Comparison of ENCODE assay signal across 8 cellular contexts in genomic region chr12:74365178-74365964, GRCh38.
A peak's percentile ranks its signal among the peaks of the same experiment; 100 is the strongest.
DNase-seq lines count a peak whose midpoint lies in the region; ATAC-seq and TF ChIP-seq lines count a peak whose summit lies in the region.

No MANE protein-coding gene starts in this region.

- no peaks in the 10 kb centered on the region for H3K9me3 Mint-ChIP-seq in type B pancreatic cell

- DNase-seq in DMS53 (lab: John Stamatoyannopoulos, UW) (peak; percentile 76), Panc1 (ENCODE audit: low read depth, low spot score) (peak; percentile 7), foreskin fibroblast (peak; percentile 46 to 74), type B pancreatic cell (ENCODE audit: extremely low spot score, unreplicated experiment) (no peak), ascending aorta (ENCODE audit: low spot score in 2 of 2) (no peak)
- DNase-seq in central memory CD4-positive, alpha-beta T cell: no peak

- H3K27ac ChIP-seq in Panc1 (ENCODE audit: low read length) (no peak overlapping the region), ascending aorta (no peak overlapping the region)

- H3K36me3 Mint-ChIP-seq in type B pancreatic cell: no peaks in the 10 kb centered on the region

- BruUV-seq in Panc1 (replicated peaks; lab: Mats Ljungman, UMichigan): no TSS peak

- no peak overlapping the region for H3K27ac Mint-ChIP-seq in type B pancreatic cell

- POLR2A ChIA-PET in Panc1 (lab: Charles Lee): no interaction called here

- in situ Hi-C loops in Panc1 (cut with HindIII; ENCODE audit: low pct_unique_long_range_greater_than_20kb, low sequenced_read_pairs): no loop called here

- ATAC-seq in GM18907 (IDR thresholded peaks at IDR 0.05; ENCODE audit: unreplicated experiment) (peak; percentile 72), HG03064 (IDR thresholded peaks at IDR 0.05; ENCODE audit: low read depth, unreplicated experiment) (peak; percentile 75), Panc1 (0 out of 2 replicates have a peak, but pooled peaks have one; percentile 58)

- no peaks in the 10 kb centered on the region for H3K27me3 ChIP-seq in Panc1 (ENCODE audit: control insufficient read depth, insufficient read depth, low read length)
- no peaks in the 10 kb centered on the region for H3K27me3 ChIP-seq in ascending aorta

- TF ChIP-seq CTCF in Panc1 (IDR thresholded peaks at IDR 0.05) (peak; percentile 48), foreskin fibroblast (IDR thresholded peaks at IDR 0.05; ENCODE audit: low read depth, low read length) (peak; percentile 28), type B pancreatic cell (conservative IDR thresholded peaks at IDR 0.05) (peak; percentile 59), ascending aorta (IDR thresholded peaks at IDR 0.05) (no peak)

- intact Hi-C loops in Panc1 (cut with micrococcal nuclease; ENCODE audit: unreplicated experiment): no loop called here
- intact Hi-C loops in ascending aorta (cut with DNase I): no loop called here

- H3K27me3 Mint-ChIP-seq in type B pancreatic cell: no peaks in the 10 kb centered on the region

- H3K4me1 Mint-ChIP-seq in type B pancreatic cell (ENCODE audit: unreplicated experiment): no peaks in the 10 kb centered on the region

- H3K9me3 ChIP-seq in Panc1 (ENCODE audit: control insufficient read depth, insufficient read depth, low read depth, low read length) (no peaks in the 10 kb centered on the region), ascending aorta (no peaks in the 10 kb centered on the region)

- H3K36me3 ChIP-seq in Panc1 (ENCODE audit: control insufficient read depth, insufficient read depth, low read length) (no peaks in the 10 kb centered on the region; the same call in 1 of the 2 replicates), ascending aorta (no peaks in the 10 kb centered on the region)

- H3K4me3 ChIP-seq in Panc1 (ENCODE audit: low read depth in 2 of 2, low read length in 2 of 2): no peak overlapping the region
- H3K4me3 ChIP-seq in foreskin fibroblast (ENCODE audit: low read depth in 1 of 2, low read length in 2 of 2): no peak overlapping the region
- H3K4me3 ChIP-seq in ascending aorta: no peak overlapping the region

- CTCF ChIA-PET in Panc1 (lab: Charles Lee): no interaction called here

- H3K4me3 Mint-ChIP-seq in type B pancreatic cell: no peak overlapping the region

- H3K4me1 ChIP-seq in Panc1 (ENCODE audit: control insufficient read depth, insufficient read depth, low read length) (no peaks in the 10 kb centered on the region), ascending aorta (no peaks in the 10 kb centered on the region)

Comparison
In these comparisons a context has a peak if more than half of its experiments do, and no peak if none do; other contexts are left out.
1. DNase-seq: peak in DMS53 (single experiment), Panc1 (single experiment) and foreskin fibroblast (2 of 2); none in type B pancreatic cell (single experiment), central memory CD4-positive, alpha-beta T cell (single experiment) and ascending aorta (0 of 2).
2. CTCF ChIP-seq: peak in Panc1 (single experiment), foreskin fibroblast (single experiment) and type B pancreatic cell (single experiment); none in ascending aorta (0 of 3).
3. Peak in every context shown above with its lines, with median percentiles within 50 percentile points of each other: ATAC-seq.